In the genomic region with DNA sequence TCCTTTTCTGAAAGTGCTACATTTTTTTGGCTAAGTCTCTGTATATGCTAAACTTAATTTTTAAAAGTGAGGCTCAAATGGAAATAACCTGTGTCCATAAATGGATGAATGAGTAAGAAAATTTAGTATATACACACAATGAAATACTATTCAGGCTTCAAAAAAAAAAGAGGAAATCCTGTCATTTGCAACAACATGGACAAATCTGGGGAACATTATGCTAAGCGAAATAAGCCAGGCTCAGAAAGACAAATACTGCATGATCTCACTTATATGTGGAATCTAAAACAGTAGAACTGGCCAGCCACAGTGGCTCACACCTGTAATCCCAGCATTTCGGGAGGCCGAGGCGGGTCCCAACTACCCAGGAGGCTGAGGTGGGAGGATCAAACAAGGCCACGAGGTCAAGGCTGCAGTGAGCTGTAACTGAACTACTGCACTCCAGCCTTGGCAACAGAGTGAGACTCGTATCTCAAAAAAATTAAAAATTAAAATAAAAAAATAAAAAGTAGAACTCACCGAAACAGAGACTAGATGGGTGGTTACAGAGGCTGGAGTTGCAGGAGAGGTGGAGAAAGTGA, we compare ENCODE assay signal across 18 cellular contexts. TPM values are rescaled to one million over a fixed set of nuclear protein-coding genes. Genes with fewer than 3 reads are reported as not detected.
DNase-seq lines count a peak whose midpoint lies in the region; ATAC-seq and TF ChIP-seq lines count a peak whose summit lies in the region.
"Had no signal": no experiment of that assay in that cellular context is flagged by ENCODE, and none has a peak within 500 bp of the region (broad histone marks: within the 10 kb centered on the region; RNA-seq: fewer than 3 reads in every experiment).

No MANE protein-coding gene starts in this region.

- TF ChIP-seq CTCF in left ventricle myocardium inferior (IDR thresholded peaks at IDR 0.05; ENCODE audit: borderline replicate concordance): no peak
- no peak for TF ChIP-seq CTCF in Loucy (conservative IDR thresholded peaks at IDR 0.05; ENCODE audit: low read length)
- TF ChIP-seq CTCF in glutamatergic neuron (IDR thresholded peaks at IDR 0.05; ENCODE audit: partially characterized antibody, unreplicated experiment): no peak
- TF ChIP-seq CTCF in GM10248 (IDR thresholded peaks at IDR 0.05; ENCODE audit: control extremely low read depth, extremely low read depth, low read depth, missing control alignments): no peak

- H3K4me1 Mint-ChIP-seq in glutamatergic neuron (ENCODE audit: low read depth, unreplicated experiment): peaks cover 49% of the 10 kb centered on the region
- peaks cover 94% of the 10 kb centered on the region for H3K4me1 Mint-ChIP-seq in stimulated activated effector memory CD8-positive, alpha-beta T cell treated with anti-CD3 and anti-CD28 coated beads, Interleukin-12 subunit alpha, Interleukin-12 subunit beta, amount 100 ng/mL, for 72 hours

- no peaks in the 10 kb centered on the region for H3K27me3 ChIP-seq in left ventricle myocardium inferior (ENCODE audit: low read depth)
- no peaks in the 10 kb centered on the region for H3K27me3 ChIP-seq in Loucy (ENCODE audit: insufficient read depth, low read length, poor library complexity, severe bottlenecking)
- H3K27me3 ChIP-seq: adrenal gland, tibial nerve had no signal

- peak overlapping the region; percentile 92 for H3K27ac ChIP-seq in left ventricle myocardium inferior (replicated peaks)
- H3K27ac ChIP-seq: tibial nerve had no signal

- H2AFZ ChIP-seq in Loucy (ENCODE audit: low read length): no peak overlapping the region
- H2AFZ ChIP-seq: GM23338 had no signal

- DNase-seq in left ventricle myocardium inferior (no peak), left cardiac atrium (no peak), glutamatergic neuron (peak; percentile 1), GM10248 (ENCODE audit: extremely low spot score) (no peak)
- DNase-seq in stimulated activated effector memory CD8-positive, alpha-beta T cell treated with anti-CD3 and anti-CD28 coated beads, Interleukin-12 subunit alpha, Interleukin-12 subunit beta, amount 100 ng/mL, for 72 hours (ENCODE audit: low spot score in 2 of 2): no peak
- DNase-seq: activated CD4-positive, alpha-beta T cell treated with anti-CD3 and anti-CD28 coated beads for 4 hours; activated T-cell treated with anti-CD3 and anti-CD28 coated beads, Interleukin-2, amount 50 U/mL, for 1 hour; KBM-7; NCI-H1092 treated with DMSO at 0.1 percent for 48 hours; NCI-H2081 treated with DMSO at 0.1 percent for 48 hours; right cardiac atrium had no signal

- POLR2A ChIA-PET in GM10248 (lab: Yijun Ruan, JAX): interaction anchor here (0.6 kb wide), 1 partner anchor 12 kb away, joined by 6 read pairs; no protein-coding TSS in a partner anchor

- CTCF ChIA-PET in GM10248 (lab: Yijun Ruan, JAX): interaction anchor here (0.9 to 1.3 kb wide), 2 partner anchors 9 to 14 kb away, joined by 3 to 4 read pairs; no protein-coding TSS in a partner anchor

- H3K36me3 ChIP-seq in left ventricle myocardium inferior (no peaks in the 10 kb centered on the region), Loucy (ENCODE audit: insufficient read depth, low read length) (peaks cover 7% of the 10 kb centered on the region; the same call in 1 of the 2 replicates)
- H3K36me3 ChIP-seq: adrenal gland had no signal

- intact Hi-C loops in left ventricle myocardium inferior (cut with micrococcal nuclease) (no loop called here), left cardiac atrium (cut with DNase I) (no loop called here)

- peaks cover 8% of the 10 kb centered on the region for H3K36me3 Mint-ChIP-seq in glutamatergic neuron (ENCODE audit: unreplicated experiment)
- H3K36me3 Mint-ChIP-seq in stimulated activated effector memory CD8-positive, alpha-beta T cell treated with anti-CD3 and anti-CD28 coated beads, Interleukin-12 subunit alpha, Interleukin-12 subunit beta, amount 100 ng/mL, for 72 hours: peaks cover 44% of the 10 kb centered on the region

- H3K4me1 ChIP-seq in left ventricle myocardium inferior (peaks cover 98% of the 10 kb centered on the region), Loucy (ENCODE audit: insufficient read depth, low read length, poor library complexity, severe bottlenecking) (peaks cover 90% of the 10 kb centered on the region)

- H3K27me3 Mint-ChIP-seq in glutamatergic neuron (ENCODE audit: unreplicated experiment): peaks cover 6% of the 10 kb centered on the region
- H3K27me3 Mint-ChIP-seq: stimulated activated memory B cell treated with anti-CD40 and anti-IgM and Interleukin-4, amounts not matched to agents 10 μg/mL and 1 μg/mL and 100 μg/mL, for 72 hours had no signal

- H3K9me3 Mint-ChIP-seq in glutamatergic neuron (ENCODE audit: unreplicated experiment): peaks cover 14% of the 10 kb centered on the region
- H3K9me3 Mint-ChIP-seq in stimulated activated effector memory CD8-positive, alpha-beta T cell treated with anti-CD3 and anti-CD28 coated beads, Interleukin-12 subunit alpha, Interleukin-12 subunit beta, amount 100 ng/mL, for 72 hours: no peaks in the 10 kb centered on the region
- H3K9me3 Mint-ChIP-seq: GM23338; stimulated activated memory B cell treated with anti-CD40 and anti-IgM and Interleukin-4, amounts not matched to agents 10 μg/mL and 1 μg/mL and 100 μg/mL, for 72 hours had no signal

- ATAC-seq in left cardiac atrium (no peak), HG03025 (IDR thresholded peaks at IDR 0.05; ENCODE audit: low FRiP score, unreplicated experiment) (no peak)
- ATAC-seq in stimulated activated effector memory CD8-positive, alpha-beta T cell treated with anti-CD3 and anti-CD28 coated beads, Interleukin-12 subunit alpha, Interleukin-12 subunit beta, amount 100 ng/mL, for 72 hours: no peak
- ATAC-seq: esophagus mucosa; GM23338; right cardiac atrium; stimulated activated memory B cell treated with anti-CD40 and anti-IgM and Interleukin-4, amounts not matched to agents 10 μg/mL and 1 μg/mL and 100 μg/mL, for 72 hours had no signal

- H3K4me3 Mint-ChIP-seq in glutamatergic neuron (ENCODE audit: unreplicated experiment): no peak overlapping the region
- no peak overlapping the region for H3K4me3 Mint-ChIP-seq in stimulated activated effector memory CD8-positive, alpha-beta T cell treated with anti-CD3 and anti-CD28 coated beads, Interleukin-12 subunit alpha, Interleukin-12 subunit beta, amount 100 ng/mL, for 72 hours
- H3K4me3 Mint-ChIP-seq: GM23338; stimulated activated memory B cell treated with anti-CD40 and anti-IgM and Interleukin-4, amounts not matched to agents 10 μg/mL and 1 μg/mL and 100 μg/mL, for 72 hours had no signal

- no peaks in the 10 kb centered on the region for H3K9me2 ChIP-seq in Loucy (replicated peaks; ENCODE audit: low read depth, low read length)

- peak overlapping the region; percentile 2 for H3K4me2 ChIP-seq in Loucy (ENCODE audit: low read depth, low read length, poor library complexity, severe bottlenecking)
- H3K4me2 ChIP-seq: GM23338 had no signal

- H3K79me2 ChIP-seq in Loucy (ENCODE audit: insufficient read depth, low read length): peaks cover 95% of the 10 kb centered on the region

- H3K4me3 ChIP-seq in left ventricle myocardium inferior: no peak overlapping the region
- H3K4me3 ChIP-seq in Loucy (ENCODE audit: low read length, poor library complexity, severe bottlenecking): no peak overlapping the region
- H3K4me3 ChIP-seq: adrenal gland, GM23338, tibial nerve had no signal

- H3F3A ChIP-seq in Loucy (ENCODE audit: low read depth): peaks cover 20% of the 10 kb centered on the region; the same call in 1 of the 2 replicates

- H3K27ac Mint-ChIP-seq in glutamatergic neuron (ENCODE audit: unreplicated experiment): no peak overlapping the region
- H3K27ac Mint-ChIP-seq in stimulated activated effector memory CD8-positive, alpha-beta T cell treated with anti-CD3 and anti-CD28 coated beads, Interleukin-12 subunit alpha, Interleukin-12 subunit beta, amount 100 ng/mL, for 72 hours: peak overlapping the region; percentile 17
- H3K27ac Mint-ChIP-seq: GM23338 had no signal

- no peak overlapping the region for H3K9ac ChIP-seq in Loucy (ENCODE audit: low read depth, low read length, poor library complexity, severe bottlenecking)

- H3K9me3 ChIP-seq in left ventricle myocardium inferior (replicated peaks) (no peaks in the 10 kb centered on the region), Loucy (ENCODE audit: insufficient read depth, low read depth, low read length) (no peaks in the 10 kb centered on the region)
- H3K9me3 ChIP-seq: adrenal gland, tibial nerve had no signal

- peaks cover 23% of the 10 kb centered on the region for H4K20me1 ChIP-seq in Loucy (ENCODE audit: insufficient read depth, low read length, poor library complexity, severe bottlenecking)

RNA-seq across cellular contexts. Expression of a gene that starts 25.8 kb away (rescaled TPM):
- total RNA-seq in left ventricle myocardium inferior (31.0 TPM), left cardiac atrium (10 to 100 TPM; 24.2 to 38.4 TPM), glutamatergic neuron (ENCODE audit: unreplicated experiment) (41.4 TPM)

RNA-seq across cellular contexts. Expression of a gene that starts 28.7 kb away (rescaled TPM):
- total RNA-seq in left ventricle myocardium inferior (12.6 TPM), left cardiac atrium (10 to 100 TPM; 17.1 to 23.9 TPM), glutamatergic neuron (ENCODE audit: unreplicated experiment) (38.0 TPM)
